ENCODE assay signal across 8 cellular contexts in genomic region chr19:2167896-2168618, GRCh38. TPM values are rescaled to one million over a fixed set of nuclear protein-coding genes. Genes with fewer than 3 reads are reported as not detected.
DNase-seq lines count a peak whose midpoint lies in the region; ATAC-seq and TF ChIP-seq lines count a peak whose summit lies in the region.

No MANE protein-coding gene starts in this region.

- peaks cover 86% of the 10 kb centered on the region for H4K20me1 ChIP-seq in smooth muscle cell (ENCODE audit: low read depth)

- H3K36me3 ChIP-seq in smooth muscle cell (ENCODE audit: low read depth), result no peaks in the 10 kb centered on the region

- no peaks in the 10 kb centered on the region for H3K27me3 ChIP-seq in smooth muscle cell (ENCODE audit: low read depth)

- H3K27ac ChIP-seq in smooth muscle cell (ENCODE audit: low read depth), result peak overlapping the region; percentile 85

- H3K36me3 Mint-ChIP-seq in activated CD8-positive, alpha-beta T cell treated with anti-CD3 and anti-CD28 coated beads, Interleukin-2, amount 10 ng/mL, durations not matched to agents 7 days and 5 days (ENCODE audit: low read depth), result peaks cover 14% of the 10 kb centered on the region

- H3K9me3 Mint-ChIP-seq in activated CD8-positive, alpha-beta T cell treated with anti-CD3 and anti-CD28 coated beads, Interleukin-2, amount 10 ng/mL, durations not matched to agents 7 days and 5 days (ENCODE audit: insufficient read depth), result no peaks in the 10 kb centered on the region

- no peak overlapping the region for H2AFZ ChIP-seq in smooth muscle cell (ENCODE audit: low read depth)

- H3K4me1 ChIP-seq in smooth muscle cell (ENCODE audit: low read depth), result peaks cover 33% of the 10 kb centered on the region

- peak overlapping the region; percentile 37 for H3K4me3 Mint-ChIP-seq in activated CD8-positive, alpha-beta T cell treated with anti-CD3 and anti-CD28 coated beads, Interleukin-2, amount 10 ng/mL, durations not matched to agents 7 days and 5 days

- TF ChIP-seq CTCF in smooth muscle cell (IDR thresholded peaks at IDR 0.05; ENCODE audit: borderline replicate concordance, insufficient read depth, poor library complexity, severe bottlenecking), result no peak

- CTCF ChIA-PET in activated CD8-positive, alpha-beta T cell treated with anti-CD3 and anti-CD28 coated beads, Interleukin-2, amount 10 ng/mL, durations not matched to agents 7 days and 5 days (lab: Charles Lee), result no interaction called here

- POLR2A ChIA-PET in activated CD8-positive, alpha-beta T cell treated with anti-CD3 and anti-CD28 coated beads, Interleukin-2, amount 10 ng/mL, durations not matched to agents 7 days and 5 days (lab: Charles Lee), result interaction anchor here (1.2 kb wide), 1 partner anchor 102 kb away, joined by 6 read pairs; no protein-coding TSS in a partner anchor

- peak overlapping the region; percentile 75 for H3K27ac Mint-ChIP-seq in activated CD8-positive, alpha-beta T cell treated with anti-CD3 and anti-CD28 coated beads, Interleukin-2, amount 10 ng/mL, durations not matched to agents 7 days and 5 days

- H3K9ac ChIP-seq in smooth muscle cell (ENCODE audit: low read depth), result peak overlapping the region; percentile 34

- H3K9me3 ChIP-seq in smooth muscle cell (replicated peaks; ENCODE audit: low read depth), result no peaks in the 10 kb centered on the region

- H3K27me3 Mint-ChIP-seq in activated CD8-positive, alpha-beta T cell treated with anti-CD3 and anti-CD28 coated beads, Interleukin-2, amount 10 ng/mL, durations not matched to agents 7 days and 5 days (ENCODE audit: low read depth), result no peaks in the 10 kb centered on the region

- peaks cover 8% of the 10 kb centered on the region for H3F3A ChIP-seq in smooth muscle cell (ENCODE audit: low read depth)

- H3K4me2 ChIP-seq in smooth muscle cell, result peak overlapping the region; percentile 58

- peak; percentile 34 for ATAC-seq in GM18511 (IDR thresholded peaks at IDR 0.05; ENCODE audit: unreplicated experiment)
- peak; percentile 28 for ATAC-seq in HG03460 (IDR thresholded peaks at IDR 0.05; ENCODE audit: unreplicated experiment)
- no peak for ATAC-seq in activated CD8-positive, alpha-beta T cell treated with anti-CD3 and anti-CD28 coated beads, Interleukin-2, amount 10 ng/mL, durations not matched to agents 7 days and 5 days
- ATAC-seq in left cardiac atrium, result peak; percentile 25 to 41

- WGBS in smooth muscle cell (ENCODE audit: low lambda C conversion rate), result 58% methylated on average over 16 of the region's 16 CpGs

- H3K4me3 ChIP-seq in smooth muscle cell, result no peak overlapping the region

- peaks cover 62% of the 10 kb centered on the region for H3K4me1 Mint-ChIP-seq in activated CD8-positive, alpha-beta T cell treated with anti-CD3 and anti-CD28 coated beads, Interleukin-2, amount 10 ng/mL, durations not matched to agents 7 days and 5 days (ENCODE audit: low read depth)

- no peak for DNase-seq in activated CD8-positive, alpha-beta T cell treated with anti-CD3 and anti-CD28 coated beads, Interleukin-2, amount 10 ng/mL, durations not matched to agents 7 days and 5 days
- DNase-seq in left cardiac atrium, result peak; percentile 83
- no peak for DNase-seq in smooth muscle cell (lab: John Stamatoyannopoulos, UW; ENCODE audit: unreplicated experiment)
- DNase-seq in SW480 (ENCODE audit: low spot score), result no peak
- DNase-seq in NCI-H774 (lab: John Stamatoyannopoulos, UW), result no peak
- no peak for DNase-seq in T-helper 9 cell

- intact Hi-C loops in left cardiac atrium (cut with DNase I), result no loop called here

- peaks cover 80% of the 10 kb centered on the region for H3K79me2 ChIP-seq in smooth muscle cell (ENCODE audit: low read depth)

RNA-seq across cellular contexts. Expression of gene DOT1L, which starts 4.3 kb away (rescaled TPM):
- total RNA-seq in activated CD8-positive, alpha-beta T cell treated with anti-CD3 and anti-CD28 coated beads, Interleukin-2, amount 10 ng/mL, durations not matched to agents 7 days and 5 days, result 10 to 100 TPM; 70.6 to 74.3 TPM
- 10 to 100 TPM in 1 of 2 donors, 1 to 10 TPM in 1; 9.8 to 16.2 TPM for total RNA-seq in left cardiac atrium
- 4.2 and 4.8 TPM in 2 replicates for total RNA-seq in smooth muscle cell
- 3.4 and 5.5 TPM in 2 replicates for polyA plus RNA-seq in smooth muscle cell

RNA-seq across cellular contexts. Expression of gene AP3D1, which starts 16.7 kb away (rescaled TPM):
- 100 to 1,000 TPM in 1 of 2 experiments, 10 to 100 TPM in 1; 91.5 to 100 TPM for total RNA-seq in activated CD8-positive, alpha-beta T cell treated with anti-CD3 and anti-CD28 coated beads, Interleukin-2, amount 10 ng/mL, durations not matched to agents 7 days and 5 days
- 100 to 1,000 TPM in 1 of 2 donors, 10 to 100 TPM in 1; 80.6 to 128 TPM for total RNA-seq in left cardiac atrium
- 43.0 and 66.2 TPM in 2 replicates for total RNA-seq in smooth muscle cell
- 81.0 and 82.8 TPM in 2 replicates for polyA plus RNA-seq in smooth muscle cell

Comparison
In these comparisons a context has a peak if more than half of its experiments do, and no peak if none do; other contexts are left out.
1. RNA of gene DOT1L, which starts 4.3 kb away (total RNA-seq): 70.6 to 74.3 TPM in activated CD8-positive, alpha-beta T cell treated with anti-CD3 and anti-CD28 coated beads, Interleukin-2, amount 10 ng/mL, durations not matched to agents 7 days and 5 days; 9.8 to 16.2 TPM in left cardiac atrium and 4.2 to 4.8 TPM in smooth muscle cell; every median in the first group is over 4 times any median in the second.